ENCODE assay signal across 7 cellular contexts in the genomic region with DNA sequence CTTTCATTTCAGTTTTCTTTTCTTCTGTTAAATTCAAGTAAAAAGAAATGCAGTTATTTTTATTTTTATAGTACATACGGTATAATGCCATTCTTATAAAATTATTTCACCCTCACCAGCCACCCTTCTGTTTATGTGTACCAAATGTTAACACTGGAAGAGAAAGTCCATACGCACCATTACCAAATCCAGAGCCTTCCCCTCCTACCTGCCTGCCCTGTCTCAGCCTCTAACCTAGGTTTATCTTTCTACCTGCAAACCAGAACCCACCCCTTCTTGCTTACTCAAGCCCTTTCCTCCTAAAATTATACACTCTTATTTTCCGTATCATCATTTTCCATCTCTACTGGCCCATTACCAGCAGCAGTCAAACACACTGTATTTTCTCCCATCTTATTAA.
DNase-seq lines count a peak whose midpoint lies in the region; ATAC-seq and TF ChIP-seq lines count a peak whose summit lies in the region.
"Not testable (repeated sequence)": the region's sequence is repeated elsewhere in the genome, so short reads cannot be mapped to it uniquely, and the experiment has no call there.

No MANE protein-coding gene starts in this region.

- H4K20me1 ChIP-seq in Karpas-422 (ENCODE audit: insufficient read depth, low read depth, low read length); OCI-LY7 (ENCODE audit: insufficient read depth, low read length): not testable (repeated sequence)

- not testable (repeated sequence) for H2AFZ ChIP-seq in Karpas-422 (ENCODE audit: low read length); OCI-LY7 (ENCODE audit: low read length)

- H3K36me3 Mint-ChIP-seq in CD8-positive, alpha-beta T cell; activated CD4-positive, alpha-beta T cell treated with anti-CD3 and anti-CD28 coated beads for 36 hours (ENCODE audit: low read depth); activated naive CD8-positive, alpha-beta T cell treated with anti-CD3 and anti-CD28 coated beads, Interleukin-2, amount 50 U/mL, for 24 hours (ENCODE audit: low read depth); stimulated activated naive CD8-positive, alpha-beta T cell treated with anti-CD3 and anti-CD28 coated beads, Interleukin-15, Interleukin-2, amounts not matched to agents 100 ng/mL and 50 ng/mL, for 24 hours (ENCODE audit: low read depth): not testable (repeated sequence)

- H3K4me3 ChIP-seq in CD8-positive, alpha-beta T cell (ENCODE audit: low read depth, low read length); Karpas-422 (ENCODE audit: low read length): not testable (repeated sequence)
- peak overlapping the region; percentile 58 for H3K4me3 ChIP-seq in OCI-LY7 (ENCODE audit: low read depth, low read length, poor library complexity, severe bottlenecking)

- POLR2A ChIA-PET in CD8-positive, alpha-beta T cell (lab: Charles Lee); OCI-LY7 (lab: Charles Lee); activated CD4-positive, alpha-beta T cell treated with anti-CD3 and anti-CD28 coated beads for 36 hours (lab: Charles Lee): not testable (repeated sequence)

- H3K9ac ChIP-seq in Karpas-422 (ENCODE audit: low read length) = not testable (repeated sequence)

- not testable (repeated sequence) for H3K9me3 Mint-ChIP-seq in CD8-positive, alpha-beta T cell; activated CD4-positive, alpha-beta T cell treated with anti-CD3 and anti-CD28 coated beads for 36 hours (ENCODE audit: low read depth); activated naive CD8-positive, alpha-beta T cell treated with anti-CD3 and anti-CD28 coated beads, Interleukin-2, amount 50 U/mL, for 24 hours; stimulated activated naive CD8-positive, alpha-beta T cell treated with anti-CD3 and anti-CD28 coated beads, Interleukin-15, Interleukin-2, amounts not matched to agents 100 ng/mL and 50 ng/mL, for 24 hours

- H3K4me2 ChIP-seq in Karpas-422 (ENCODE audit: low read depth, low read length, poor library complexity, severe bottlenecking) = not testable (repeated sequence)
- H3K4me2 ChIP-seq in OCI-LY7 (ENCODE audit: low read length) = peak overlapping the region; percentile 59

- not testable (repeated sequence) for H3K9me3 ChIP-seq in CD8-positive, alpha-beta T cell (ENCODE audit: low read length); Karpas-422 (ENCODE audit: low read length); OCI-LY7 (ENCODE audit: low read length)

- H3K27me3 Mint-ChIP-seq in CD8-positive, alpha-beta T cell (ENCODE audit: low read depth); activated CD4-positive, alpha-beta T cell treated with anti-CD3 and anti-CD28 coated beads for 36 hours; activated naive CD8-positive, alpha-beta T cell treated with anti-CD3 and anti-CD28 coated beads, Interleukin-2, amount 50 U/mL, for 24 hours; stimulated activated naive CD8-positive, alpha-beta T cell treated with anti-CD3 and anti-CD28 coated beads, Interleukin-15, Interleukin-2, amounts not matched to agents 100 ng/mL and 50 ng/mL, for 24 hours: not testable (repeated sequence)

- H3K9me2 ChIP-seq in Karpas-422 (replicated peaks; ENCODE audit: insufficient read depth, low read length); OCI-LY7 (ENCODE audit: insufficient read depth, low read length): not testable (repeated sequence)

- peak overlapping the region; percentile 55 for H3K4me3 Mint-ChIP-seq in CD8-positive, alpha-beta T cell
- H3K4me3 Mint-ChIP-seq in activated CD4-positive, alpha-beta T cell treated with anti-CD3 and anti-CD28 coated beads for 36 hours; activated naive CD8-positive, alpha-beta T cell treated with anti-CD3 and anti-CD28 coated beads, Interleukin-2, amount 50 U/mL, for 24 hours: not testable (repeated sequence)
- peak overlapping the region; percentile 48 for H3K4me3 Mint-ChIP-seq in stimulated activated naive CD8-positive, alpha-beta T cell treated with anti-CD3 and anti-CD28 coated beads, Interleukin-15, Interleukin-2, amounts not matched to agents 100 ng/mL and 50 ng/mL, for 24 hours

- not testable (repeated sequence) for TF ChIP-seq CTCF in CD8-positive, alpha-beta T cell (IDR thresholded peaks at IDR 0.05); OCI-LY7 (conservative IDR thresholded peaks at IDR 0.05; ENCODE audit: low read length)

- H3K79me2 ChIP-seq in Karpas-422 (ENCODE audit: low read length); OCI-LY7 (ENCODE audit: insufficient read depth, low read depth, low read length): not testable (repeated sequence)

- BruUV-seq in OCI-LY7 (replicated peaks; lab: Mats Ljungman, UMichigan) = TSS peak; percentile 59

- H3K36me3 ChIP-seq in CD8-positive, alpha-beta T cell (ENCODE audit: insufficient read depth, low read length); Karpas-422 (ENCODE audit: insufficient read depth, low read length); OCI-LY7 (ENCODE audit: insufficient read depth, low read length): not testable (repeated sequence)

- intact Hi-C loops in CD8-positive, alpha-beta T cell (cut with DNase I, micrococcal nuclease); OCI-LY7 (cut with micrococcal nuclease; ENCODE audit: unreplicated experiment); activated CD4-positive, alpha-beta T cell treated with anti-CD3 and anti-CD28 coated beads for 36 hours (cut with DNase I, micrococcal nuclease): not testable (repeated sequence)

- not testable (repeated sequence) for DNase-seq in CD8-positive, alpha-beta T cell; OCI-LY7 (ENCODE audit: low spot score); activated CD4-positive, alpha-beta T cell treated with anti-CD3 and anti-CD28 coated beads for 36 hours; activated naive CD8-positive, alpha-beta T cell treated with anti-CD3 and anti-CD28 coated beads, Interleukin-2, amount 50 U/mL, for 24 hours; left lobe of liver (ENCODE audit: low spot score)
- peak; percentile 6 for DNase-seq in Karpas-422

- not testable (repeated sequence) for ATAC-seq in CD8-positive, alpha-beta T cell
- ATAC-seq in activated CD4-positive, alpha-beta T cell treated with anti-CD3 and anti-CD28 coated beads for 36 hours = peak; percentile 31
- ATAC-seq in activated naive CD8-positive, alpha-beta T cell treated with anti-CD3 and anti-CD28 coated beads, Interleukin-2, amount 50 U/mL, for 24 hours = peak; percentile 27
- peak; percentile 73 for ATAC-seq in left lobe of liver

- H3K4me1 Mint-ChIP-seq in CD8-positive, alpha-beta T cell (ENCODE audit: low read depth); activated CD4-positive, alpha-beta T cell treated with anti-CD3 and anti-CD28 coated beads for 36 hours; activated naive CD8-positive, alpha-beta T cell treated with anti-CD3 and anti-CD28 coated beads, Interleukin-2, amount 50 U/mL, for 24 hours; stimulated activated naive CD8-positive, alpha-beta T cell treated with anti-CD3 and anti-CD28 coated beads, Interleukin-15, Interleukin-2, amounts not matched to agents 100 ng/mL and 50 ng/mL, for 24 hours (ENCODE audit: low read depth): not testable (repeated sequence)

- not testable (repeated sequence) for H3K4me1 ChIP-seq in CD8-positive, alpha-beta T cell (ENCODE audit: insufficient read depth, low read length); Karpas-422 (ENCODE audit: low read length); OCI-LY7 (ENCODE audit: insufficient read depth, low read length, poor library complexity, severe bottlenecking)

- not testable (repeated sequence) for H3K27me3 ChIP-seq in CD8-positive, alpha-beta T cell (ENCODE audit: insufficient read depth, low read length); Karpas-422 (ENCODE audit: low read length)

- not testable (repeated sequence) for H3K27ac ChIP-seq in CD8-positive, alpha-beta T cell (ENCODE audit: low read depth, low read length); Karpas-422 (ENCODE audit: low read length); OCI-LY7 (ENCODE audit: low read depth, low read length, poor library complexity, severe bottlenecking)

- CTCF ChIA-PET in CD8-positive, alpha-beta T cell (lab: Charles Lee); OCI-LY7 (lab: Charles Lee; ENCODE audit: unreplicated experiment); activated CD4-positive, alpha-beta T cell treated with anti-CD3 and anti-CD28 coated beads for 36 hours (lab: Charles Lee): not testable (repeated sequence)

- not testable (repeated sequence) for H3K27ac Mint-ChIP-seq in CD8-positive, alpha-beta T cell; activated CD4-positive, alpha-beta T cell treated with anti-CD3 and anti-CD28 coated beads for 36 hours; activated naive CD8-positive, alpha-beta T cell treated with anti-CD3 and anti-CD28 coated beads, Interleukin-2, amount 50 U/mL, for 24 hours; stimulated activated naive CD8-positive, alpha-beta T cell treated with anti-CD3 and anti-CD28 coated beads, Interleukin-15, Interleukin-2, amounts not matched to agents 100 ng/mL and 50 ng/mL, for 24 hours
